13 cellular contexts compared by ENCODE assay signal in genomic region chrX:31590581-31591113, GRCh38.
DNase-seq lines count a peak whose midpoint lies in the region; ATAC-seq, FAIRE-seq and TF ChIP-seq lines count a peak whose summit lies in the region.
"Had no signal": no experiment of that assay in that cellular context is flagged by ENCODE, and none has a peak within 500 bp of the region (broad histone marks: within the 10 kb centered on the region; RNA-seq: fewer than 3 reads in every experiment).

No MANE protein-coding gene starts in this region.

- in situ Hi-C loops in astrocyte of the spinal cord (cut with HindIII; ENCODE audit: low sequenced_read_pairs) = no loop called here

- H2AFZ ChIP-seq in keratinocyte (ENCODE audit: control insufficient read depth, low read length) = no peak overlapping the region

- H3K4me1 ChIP-seq in keratinocyte (ENCODE audit: control insufficient read depth, extremely low read depth, insufficient read depth, low read length) = peaks cover 6% of the 10 kb centered on the region
- no peaks in the 10 kb centered on the region for H3K4me1 ChIP-seq in stomach
- H3K4me1 ChIP-seq: BLaER1 treated with 17β-estradiol and CSF1 and Interleukin-3, amounts not matched to agents 10 nM and 100 nM; Peyer's patch; uterus had no signal

- DNase-seq in AG04450 (ENCODE audit: low read depth, low spot score) (peak; percentile 6), HTR-8/SVneo (ENCODE audit: insufficient read length, low spot score) (peak; percentile 10), astrocyte of the spinal cord (ENCODE audit: low read depth, low spot score) (peak; percentile 71), keratinocyte (ENCODE audit: low read depth, low spot score) (peak; percentile 9), cerebellar nuclear complex (lab: John Stamatoyannopoulos, UW) (no peak), stomach (no peak)
- DNase-seq: activated naive CD4-positive, alpha-beta T cell treated with anti-CD3 and anti-CD28 coated beads, Interleukin-2, amount 50 U/mL, for 16 hours; mesendoderm; Peyer's patch; uterus had no signal

- no peak overlapping the region for H3K9ac ChIP-seq in keratinocyte (ENCODE audit: control insufficient read depth, extremely low read depth, insufficient read depth, low read length)
- H3K9ac ChIP-seq: BLaER1 treated with 17β-estradiol and CSF1 and Interleukin-3, amounts not matched to agents 10 nM and 100 nM had no signal

- dilution Hi-C loops in keratinocyte (cut with MboI; ENCODE audit: extremely low pct_ligation_motif_present, low sequenced_read_pairs) = no loop called here

- TF ChIP-seq CTCF in AG04450 (IDR thresholded peaks at IDR 0.05; ENCODE audit: low read depth, low read length) = no peak
- no peak for TF ChIP-seq CTCF in astrocyte of the spinal cord (IDR thresholded peaks at IDR 0.05; ENCODE audit: low read depth, low read length)
- TF ChIP-seq CTCF in keratinocyte (optimal IDR thresholded peaks at IDR 0.05 in 1 of 3, IDR thresholded peaks at IDR 0.05 in 1 of 3, conservative IDR thresholded peaks at IDR 0.05 in 1 of 3; ENCODE audit: extremely low read depth in 1 of 3, insufficient read depth in 2 of 3, low read length in 3 of 3) = no peak
- no peak for TF ChIP-seq CTCF in stomach (IDR thresholded peaks at IDR 0.05)

- POLR2A ChIA-PET in AG04450 (lab: Yijun Ruan, JAX) = no interaction called here

- ATAC-seq in HG03139 (IDR thresholded peaks at IDR 0.05; ENCODE audit: unreplicated experiment) (no peak), GM18520 (IDR thresholded peaks at IDR 0.05; ENCODE audit: unreplicated experiment) (no peak)

- H3K9me3 ChIP-seq in AG04450 (ENCODE audit: control insufficient read depth, insufficient read depth, low read length) = no peaks in the 10 kb centered on the region
- H3K9me3 ChIP-seq in keratinocyte (ENCODE audit: control insufficient read depth, low read depth, low read length) = no peaks in the 10 kb centered on the region
- H3K9me3 ChIP-seq in stomach = no peaks in the 10 kb centered on the region
- H3K9me3 ChIP-seq: BLaER1 treated with 17β-estradiol and CSF1 and Interleukin-3, amounts not matched to agents 10 nM and 100 nM; Peyer's patch; uterus had no signal

- H3K4me2 ChIP-seq in keratinocyte (ENCODE audit: control insufficient read depth, extremely low read depth, insufficient read depth, low read depth, low read length) = no peak overlapping the region
- H3K4me2 ChIP-seq: BLaER1 treated with 17β-estradiol and CSF1 and Interleukin-3, amounts not matched to agents 10 nM and 100 nM had no signal

- FAIRE-seq in HTR-8/SVneo (lab: Jason Lieb, UNC) (no peak), keratinocyte (lab: Jason Lieb, UNC) (peak; percentile 58)

- CTCF ChIA-PET in AG04450 (lab: Charles Lee) = no interaction called here

- H3K36me3 ChIP-seq in keratinocyte (ENCODE audit: control insufficient read depth in 2 of 2, extremely low read depth in 1 of 2, insufficient read depth in 2 of 2, low read length in 2 of 2) (no peaks in the 10 kb centered on the region), stomach (no peaks in the 10 kb centered on the region)
- H3K36me3 ChIP-seq: BLaER1 treated with 17β-estradiol and CSF1 and Interleukin-3, amounts not matched to agents 10 nM and 100 nM; Peyer's patch; uterus had no signal

- no peak for TF ChIP-seq POLR2A in stomach (IDR thresholded peaks at IDR 0.05)

- TF ChIP-seq EP300 in stomach (IDR thresholded peaks at IDR 0.05) = no peak

- H3K4me3 ChIP-seq in AG04450 (ENCODE audit: low read depth, low read length) = no peak overlapping the region
- no peak overlapping the region for H3K4me3 ChIP-seq in astrocyte of the spinal cord (ENCODE audit: low read depth, low read length)
- no peak overlapping the region for H3K4me3 ChIP-seq in keratinocyte (ENCODE audit: control insufficient read depth in 2 of 3, extremely low read depth in 1 of 3, insufficient read depth in 2 of 3, low read depth in 1 of 3, low read length in 3 of 3)
- H3K4me3 ChIP-seq in stomach = no peak overlapping the region
- H3K4me3 ChIP-seq: BLaER1 treated with 17β-estradiol and CSF1 and Interleukin-3, amounts not matched to agents 10 nM and 100 nM; Peyer's patch; uterus had no signal

- 81 to 93% (median 82%) methylated on average over 5 of the region's 5 CpGs for WGBS in stomach, 5 donors

- H3K79me2 ChIP-seq in keratinocyte (ENCODE audit: control insufficient read depth, insufficient read depth, low read length) = no peaks in the 10 kb centered on the region

- H3K9me1 ChIP-seq in keratinocyte (ENCODE audit: control insufficient read depth, extremely low read depth, insufficient read depth, low read length) = no peaks in the 10 kb centered on the region

- intact Hi-C loops in stomach (cut with DNase I; ENCODE audit: low total_unique reads) = loop anchor here (10.0 kb wide), 1 partner anchor 64 kb away; no protein-coding TSS in a partner anchor

- no peaks in the 10 kb centered on the region for H3K27me3 ChIP-seq in AG04450 (ENCODE audit: control insufficient read depth, insufficient read depth, low read length)
- H3K27me3 ChIP-seq in keratinocyte (ENCODE audit: control insufficient read depth, extremely low read depth, insufficient read depth, low read length) = no peaks in the 10 kb centered on the region
- no peaks in the 10 kb centered on the region for H3K27me3 ChIP-seq in stomach
- H3K27me3 ChIP-seq: Peyer's patch, uterus had no signal

- H4K20me1 ChIP-seq in keratinocyte (ENCODE audit: control insufficient read depth, extremely low read depth, insufficient read depth, low read length) = no peaks in the 10 kb centered on the region
- H4K20me1 ChIP-seq: BLaER1 treated with 17β-estradiol and CSF1 and Interleukin-3, amounts not matched to agents 10 nM and 100 nM had no signal

- H3K27ac ChIP-seq in AG04450 (ENCODE audit: low read depth, low read length) = no peak overlapping the region
- no peak overlapping the region for H3K27ac ChIP-seq in keratinocyte (ENCODE audit: control insufficient read depth, insufficient read depth, low read length)
- H3K27ac ChIP-seq in stomach = no peak overlapping the region
- H3K27ac ChIP-seq: BLaER1 treated with 17β-estradiol and CSF1 and Interleukin-3, amounts not matched to agents 10 nM and 100 nM; Peyer's patch; uterus had no signal

Comparison
In these comparisons a context has a peak if more than half of its experiments do, and no peak if none do; other contexts are left out.
1. DNase-seq: peak in AG04450 (single experiment), HTR-8/SVneo (single experiment), astrocyte of the spinal cord (single experiment) and keratinocyte (single experiment); none in cerebellar nuclear complex (0 of 2) and stomach (single experiment).